ENCODE assay signal across 13 cellular contexts in the genomic region with DNA sequence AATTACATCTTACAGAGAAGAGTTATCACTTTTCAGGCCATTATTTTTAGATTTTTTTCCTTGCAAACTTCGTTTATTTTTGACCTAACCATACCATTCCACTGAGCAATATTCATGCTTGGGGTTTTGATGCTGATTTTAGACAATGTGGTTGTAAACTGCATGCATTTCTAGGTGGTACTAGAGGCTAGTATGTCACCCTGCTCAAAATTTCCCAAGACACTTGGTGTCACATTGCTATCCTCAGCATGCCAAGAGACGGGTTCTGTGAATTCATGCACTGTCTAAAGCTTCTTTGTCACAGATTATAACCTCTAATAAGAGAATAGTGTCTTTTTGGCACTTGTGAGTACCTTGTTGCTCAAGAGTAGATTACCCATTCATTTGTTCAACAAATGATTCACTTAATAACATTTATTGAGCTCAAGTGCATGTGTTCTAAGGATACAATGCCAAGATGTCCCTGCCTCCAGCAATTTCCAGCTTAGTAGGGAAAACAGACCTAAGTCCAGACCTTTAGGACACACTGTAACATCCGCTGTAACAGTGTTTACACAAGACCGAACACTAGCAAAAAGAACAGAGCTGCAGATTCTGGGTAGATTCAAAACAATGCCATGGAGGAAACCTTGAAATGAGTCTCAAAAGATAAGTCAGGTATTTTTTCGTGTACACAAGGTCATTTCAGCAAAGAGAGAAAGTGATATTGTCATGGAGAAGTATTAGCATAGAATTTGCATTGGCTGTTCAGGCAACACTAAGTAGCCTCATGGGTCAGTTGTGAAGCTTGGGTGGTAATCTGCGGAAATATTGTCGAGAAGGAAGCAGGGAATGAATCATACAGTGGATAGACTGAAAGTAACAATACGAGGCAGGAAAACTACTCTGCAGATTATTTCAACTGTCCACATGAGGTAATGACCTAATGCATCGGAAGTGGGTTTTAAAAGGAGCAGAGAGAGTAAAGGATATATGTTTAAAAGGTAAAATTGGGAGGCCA.
DNase-seq lines count a peak whose midpoint lies in the region; ATAC-seq and TF ChIP-seq lines count a peak whose summit lies in the region.
"Had no signal": no experiment of that assay in that cellular context is flagged by ENCODE, and none has a peak within 500 bp of the region (broad histone marks: within the 10 kb centered on the region; RNA-seq: fewer than 3 reads in every experiment).

No MANE protein-coding gene starts in this region.

- H3K36me3 ChIP-seq in lower lobe of right lung, result no peaks in the 10 kb centered on the region
- H3K36me3 ChIP-seq: SJCRH30 had no signal

- no peaks in the 10 kb centered on the region for H3K9me3 ChIP-seq in lower lobe of right lung
- H3K9me3 ChIP-seq: SJCRH30 had no signal

- H3K4me1 ChIP-seq in lower lobe of right lung, result peaks cover 14% of the 10 kb centered on the region

- TF ChIP-seq CTCF in fibroblast of villous mesenchyme (IDR thresholded peaks at IDR 0.05; ENCODE audit: insufficient read depth, low read depth, low read length) (no peak), lower lobe of right lung (IDR thresholded peaks at IDR 0.05) (no peak)

- H3K4me3 ChIP-seq in fibroblast of villous mesenchyme (ENCODE audit: low read depth, low read length) (no peak overlapping the region), lower lobe of right lung (no peak overlapping the region)
- H3K4me3 ChIP-seq: SJCRH30 had no signal

- ATAC-seq in lower lobe of right lung, result no peak
- ATAC-seq in HG02642 (IDR thresholded peaks at IDR 0.05; ENCODE audit: poor library complexity, unreplicated experiment), result no peak
- ATAC-seq: stimulated activated effector memory CD8-positive, alpha-beta T cell treated with anti-CD3 and anti-CD28 coated beads, Interleukin-12 subunit alpha, Interleukin-12 subunit beta, amount 100 ng/mL, for 72 hours had no signal

- H3K27ac ChIP-seq in lower lobe of right lung, result no peak overlapping the region
- H3K27ac ChIP-seq: SJCRH30 had no signal

- intact Hi-C loops in lower lobe of right lung (cut with DNase I), result no loop called here

- peak; percentile 23 for DNase-seq in GM03348 (ENCODE audit: low spot score)
- DNase-seq in amniotic epithelial cell (ENCODE audit: low read depth), result peak; percentile 42
- DNase-seq in fibroblast of villous mesenchyme (ENCODE audit: low read depth), result peak; percentile 60
- DNase-seq in stromal cell of bone marrow (ENCODE audit: low read depth), result peak; percentile 34
- no peak for DNase-seq in DMS153 treated with DMSO at 0.1 percent for 48 hours (lab: John Stamatoyannopoulos, UW; ENCODE audit: unreplicated experiment)
- DNase-seq in lower lobe of right lung, result no peak
- no peak for DNase-seq in GM19238 (ENCODE audit: insufficient read length, low spot score)
- DNase-seq: activated naive CD4-positive, alpha-beta T cell treated with anti-CD3 and anti-CD28 coated beads for 36 hours; CD4-positive, CD25-positive, alpha-beta regulatory T cell; SJCRH30; stimulated activated CD4-positive, alpha-beta T cell treated with anti-CD3 and anti-CD28 coated beads, Interleukin-2, amount 100 ng/mL, for 48 hours had no signal

- H3K27me3 ChIP-seq in lower lobe of right lung (ENCODE audit: low read depth), result no peaks in the 10 kb centered on the region
- H3K27me3 ChIP-seq: SJCRH30 had no signal

Comparison
In these comparisons a context has a peak if more than half of its experiments do, and no peak if none do; other contexts are left out.
1. DNase-seq: peak in GM03348 (single experiment), amniotic epithelial cell (single experiment), fibroblast of villous mesenchyme (single experiment) and stromal cell of bone marrow (single experiment); none in DMS153 treated with DMSO at 0.1 percent for 48 hours (single experiment), lower lobe of right lung (single experiment) and GM19238 (single experiment).